Comparison of ENCODE assay signal across 16 cellular contexts in genomic region chr10:44745920-44746319, GRCh38.
"Had no signal": no experiment of that assay in that cellular context is flagged by ENCODE, and none has a peak within 500 bp of the region (broad histone marks: within the 10 kb centered on the region; RNA-seq: fewer than 3 reads in every experiment).

No MANE protein-coding gene starts in this region.

- H3K27ac ChIP-seq: coronary artery, foreskin keratinocyte, left lung, upper lobe of right lung had no signal

- DNase-seq: activated CD4-positive, alpha-beta T cell treated with anti-CD3 and anti-CD28 coated beads for 48 hours; activated CD8-positive, alpha-beta memory T cell treated with anti-CD3 and anti-CD28 coated beads, Interleukin-2, amount 50 U/mL, for 48 hours; activated naive CD8-positive, alpha-beta T cell treated with anti-CD3 and anti-CD28 coated beads, Interleukin-2, amount 10 ng/mL, durations not matched to agents 7 days and 5 days; activated T-cell treated with anti-CD3 and anti-CD28 coated beads, Interleukin-2, amount 50 U/mL, for 72 hours; effector CD4-positive, alpha-beta T cell; foreskin keratinocyte; immature natural killer cell; left lung; naive thymus-derived CD8-positive, alpha-beta T cell; nucleus accumbens; right cardiac atrium; stimulated activated naive CD8-positive, alpha-beta T cell treated with anti-CD3 and anti-CD28 coated beads, Interleukin-15, Interleukin-2, amounts not matched to agents 100 U/mL and 50 U/mL, for 24 hours; upper lobe of right lung had no signal

- H3K4me3 ChIP-seq: coronary artery, left lung, smooth muscle cell, upper lobe of right lung had no signal

- H3K36me3 ChIP-seq: left lung, upper lobe of right lung had no signal

- H3K27me3 ChIP-seq: foreskin keratinocyte, left lung, upper lobe of right lung had no signal

- ATAC-seq: activated T-cell treated with anti-CD3 and anti-CD28 coated beads, Interleukin-2, amount 50 U/mL, for 72 hours; foreskin keratinocyte; left lung; naive thymus-derived CD8-positive, alpha-beta T cell; right cardiac atrium; stimulated activated naive CD8-positive, alpha-beta T cell treated with anti-CD3 and anti-CD28 coated beads, Interleukin-15, Interleukin-2, amounts not matched to agents 100 U/mL and 50 U/mL, for 24 hours; upper lobe of right lung; WTC11 had no signal

- H3K9me3 ChIP-seq: left lung, upper lobe of right lung had no signal

- H3K4me1 ChIP-seq: foreskin keratinocyte, left lung, upper lobe of right lung had no signal
